ENCODE assay signal across 27 cellular contexts in genomic region chr14:104819361-104819771, GRCh38. TPM values are rescaled to one million over a fixed set of nuclear protein-coding genes. Genes with fewer than 3 reads are reported as not detected.
A peak's percentile ranks its signal among the peaks of the same experiment; 100 is the strongest.
DNase-seq lines count a peak whose midpoint lies in the region; ATAC-seq, FAIRE-seq and TF ChIP-seq lines count a peak whose summit lies in the region.
"Had no signal": no experiment of that assay in that cellular context is flagged by ENCODE, and none has a peak within 500 bp of the region (broad histone marks: within the 10 kb centered on the region; RNA-seq: fewer than 3 reads in every experiment).

No MANE protein-coding gene starts in this region.

- no peaks in the 10 kb centered on the region for H3K9me3 ChIP-seq in RWPE2 (ENCODE audit: severe bottlenecking)
- H3K9me3 ChIP-seq in HepG2 (ENCODE audit: low read length), result no peaks in the 10 kb centered on the region
- no peaks in the 10 kb centered on the region for H3K9me3 ChIP-seq in testis
- no peaks in the 10 kb centered on the region for H3K9me3 ChIP-seq in body of pancreas
- H3K9me3 ChIP-seq: right lobe of liver had no signal

- POLR2A ChIA-PET in activated CD8-positive, alpha-beta T cell treated with anti-CD3 and anti-CD28 coated beads, Interleukin-2, amount 10 ng/mL, durations not matched to agents 7 days and 5 days (lab: Charles Lee), result no interaction called here
- POLR2A ChIA-PET in activated CD8-positive, alpha-beta T cell treated with anti-CD3 and anti-CD28 coated beads for 36 hours (lab: Charles Lee), result no interaction called here
- POLR2A ChIA-PET in HepG2 (lab: Yijun Ruan, JAX), result interaction anchor here (1.1 to 1.2 kb wide), 2 partner anchors 19 to 51 kb away, joined by 3 to 4 read pairs; no protein-coding TSS in a partner anchor
- POLR2A ChIA-PET in naive thymus-derived CD8-positive, alpha-beta T cell (lab: Charles Lee), result no interaction called here

- H3K27ac ChIP-seq in RWPE2 (ENCODE audit: poor library complexity, severe bottlenecking) (no peak overlapping the region), HepG2 (ENCODE audit: extremely low read length, insufficient read depth, low read length) (no peak overlapping the region), testis (no peak overlapping the region), body of pancreas (no peak overlapping the region)
- H3K27ac ChIP-seq: epithelial cell of prostate, right lobe of liver had no signal

- peaks cover 6% of the 10 kb centered on the region for H3K79me2 ChIP-seq in HepG2 (ENCODE audit: insufficient read depth, low read length)

- TF ChIP-seq EP300 in HepG2 (IDR thresholded peaks at IDR 0.05; ENCODE audit: low read depth in 2 of 2, low read length in 2 of 2) (no peak), HepG2 (CRISPR knock-in tag; IDR thresholded peaks at IDR 0.05; ENCODE audit: borderline replicate concordance) (no peak)

- no peaks in the 10 kb centered on the region for H4K20me1 ChIP-seq in HepG2 (ENCODE audit: insufficient read depth, low read length)

- ATAC-seq in activated CD8-positive, alpha-beta T cell treated with anti-CD3 and anti-CD28 coated beads, Interleukin-2, amount 10 ng/mL, durations not matched to agents 7 days and 5 days, result no peak
- ATAC-seq in activated CD8-positive, alpha-beta T cell treated with anti-CD3 and anti-CD28 coated beads for 36 hours, result no peak
- ATAC-seq in RWPE2 (ENCODE audit: low read depth) (no peak), HepG2 (no peak), body of pancreas (no peak)
- no peak for ATAC-seq in naive thymus-derived CD8-positive, alpha-beta T cell
- ATAC-seq: left colon, right lobe of liver, T-cell had no signal

- H2AFZ ChIP-seq in HepG2 (ENCODE audit: low read length), result no peak overlapping the region

- no peaks in the 10 kb centered on the region for H3K36me3 ChIP-seq in RWPE2 (ENCODE audit: low read depth)
- H3K36me3 ChIP-seq in HepG2 (replicated peaks in 1 of 2; ENCODE audit: control insufficient read depth in 1 of 2, insufficient read depth in 2 of 2, low read length in 2 of 2), result no peaks in the 10 kb centered on the region; a peak in 1 of 5 replicates
- H3K36me3 ChIP-seq in testis (ENCODE audit: low read depth, missing control alignments), result no peaks in the 10 kb centered on the region
- H3K36me3 ChIP-seq in body of pancreas (replicated peaks in 1 of 2; ENCODE audit: insufficient read depth in 1 of 2, low read depth in 2 of 2), result no peaks in the 10 kb centered on the region
- H3K36me3 ChIP-seq: right lobe of liver had no signal

- peak; percentile 17 for DNase-seq in activated CD8-positive, alpha-beta T cell treated with anti-CD3 and anti-CD28 coated beads, Interleukin-2, amount 10 ng/mL, durations not matched to agents 7 days and 5 days
- no peak for DNase-seq in activated CD8-positive, alpha-beta T cell treated with anti-CD3 and anti-CD28 coated beads for 36 hours
- DNase-seq in RWPE2 (ENCODE audit: low spot score) (peak; percentile 64), HepG2 (ENCODE audit: low spot score) (no peak), testis (peak; percentile 12), body of pancreas (no peak)
- DNase-seq in naive thymus-derived CD8-positive, alpha-beta T cell, result no peak
- DNase-seq in activated naive CD4-positive, alpha-beta T cell (lab: John Stamatoyannopoulos, UW), result no peak
- DNase-seq: activated B cell treated with CpG ODN at 0.5 μM for 24 hours; activated naive CD4-positive, alpha-beta T cell treated with anti-CD3 and anti-CD28 coated beads for 36 hours; activated T-cell treated with anti-CD3 and anti-CD28 coated beads, Interleukin-2, amount 50 U/mL, for 48 hours; AML-193; CD4-positive, alpha-beta memory T cell; effector CD4-positive, alpha-beta T cell; hypothalamus; KG1; mesendoderm; NCI-H1105; NCI-H187; NCI-H510A treated with DMSO at 0.1 percent for 48 hours; stimulated activated CD4-positive, alpha-beta T cell treated with anti-CD3 and anti-CD28 coated beads, Interleukin-4, amount 100 ng/mL, for 4 hours; T-cell had no signal

- in situ Hi-C loops in HepG2 (cut with HindIII; ENCODE audit: extremely low pct_ligation_motif_present, low pct_unique_long_range_greater_than_20kb), result no loop called here

- H3K27ac Mint-ChIP-seq in activated CD8-positive, alpha-beta T cell treated with anti-CD3 and anti-CD28 coated beads, Interleukin-2, amount 10 ng/mL, durations not matched to agents 7 days and 5 days, result no peak overlapping the region
- no peak overlapping the region for H3K27ac Mint-ChIP-seq in activated CD8-positive, alpha-beta T cell treated with anti-CD3 and anti-CD28 coated beads for 36 hours
- H3K27ac Mint-ChIP-seq in naive thymus-derived CD8-positive, alpha-beta T cell, result no peak overlapping the region
- H3K27ac Mint-ChIP-seq: activated B cell treated with CpG ODN at 0.5 μM for 24 hours; activated naive CD4-positive, alpha-beta T cell treated with anti-CD3 and anti-CD28 coated beads for 36 hours; CD4-positive, alpha-beta memory T cell; T-cell; type B pancreatic cell had no signal

- H3K4me3 ChIP-seq in RWPE2 (ENCODE audit: severe bottlenecking), result no peak overlapping the region
- no peak overlapping the region for H3K4me3 ChIP-seq in HepG2 (replicated peaks in 1 of 3; ENCODE audit: insufficient read depth in 1 of 3, low read depth in 2 of 3, low read length in 3 of 3)
- H3K4me3 ChIP-seq in testis, result no peak overlapping the region
- H3K4me3 ChIP-seq in body of pancreas, result no peak overlapping the region
- H3K4me3 ChIP-seq: right lobe of liver had no signal

- H3K4me1 Mint-ChIP-seq in activated CD8-positive, alpha-beta T cell treated with anti-CD3 and anti-CD28 coated beads, Interleukin-2, amount 10 ng/mL, durations not matched to agents 7 days and 5 days (ENCODE audit: low read depth), result peaks cover 11% of the 10 kb centered on the region
- H3K4me1 Mint-ChIP-seq in activated CD8-positive, alpha-beta T cell treated with anti-CD3 and anti-CD28 coated beads for 36 hours (ENCODE audit: low read depth), result peaks cover 9% of the 10 kb centered on the region
- H3K4me1 Mint-ChIP-seq in naive thymus-derived CD8-positive, alpha-beta T cell, result peaks cover 7 to 17% (median 13%) of the 10 kb centered on the region in 4 donors

- H3K27me3 ChIP-seq in RWPE2 (ENCODE audit: insufficient read depth, poor library complexity, severe bottlenecking), result no peaks in the 10 kb centered on the region
- H3K27me3 ChIP-seq in HepG2 (ENCODE audit: control insufficient read depth in 1 of 2, insufficient read depth in 2 of 2, low read length in 2 of 2), result no peaks in the 10 kb centered on the region
- H3K27me3 ChIP-seq in testis, result no peaks in the 10 kb centered on the region
- no peaks in the 10 kb centered on the region for H3K27me3 ChIP-seq in body of pancreas
- H3K27me3 ChIP-seq: right lobe of liver had no signal

- intact Hi-C loops in activated CD8-positive, alpha-beta T cell treated with anti-CD3 and anti-CD28 coated beads for 36 hours (cut with micrococcal nuclease), result no loop called here
- intact Hi-C loops in HepG2 (cut with micrococcal nuclease; ENCODE audit: unreplicated experiment) (no loop called here), testis (cut with DNase I; ENCODE audit: low total_unique reads) (no loop called here), body of pancreas (cut with DNase I) (no loop called here)

- H3K36me3 Mint-ChIP-seq in activated CD8-positive, alpha-beta T cell treated with anti-CD3 and anti-CD28 coated beads, Interleukin-2, amount 10 ng/mL, durations not matched to agents 7 days and 5 days (ENCODE audit: low read depth), result no peaks in the 10 kb centered on the region
- peaks cover 7% of the 10 kb centered on the region for H3K36me3 Mint-ChIP-seq in activated CD8-positive, alpha-beta T cell treated with anti-CD3 and anti-CD28 coated beads for 36 hours (ENCODE audit: low read depth)
- H3K36me3 Mint-ChIP-seq in naive thymus-derived CD8-positive, alpha-beta T cell, result no peaks in the 10 kb centered on the region
- H3K36me3 Mint-ChIP-seq: CD4-positive, alpha-beta memory T cell; T-cell; type B pancreatic cell had no signal

- no peak for TF ChIP-seq RAD21 in HepG2 (CRISPR knock-in tag; IDR thresholded peaks at IDR 0.05)

- no peak overlapping the region for H3K9ac ChIP-seq in HepG2 (ENCODE audit: insufficient read depth, low read depth, low read length)

- H3K9me3 Mint-ChIP-seq in activated CD8-positive, alpha-beta T cell treated with anti-CD3 and anti-CD28 coated beads, Interleukin-2, amount 10 ng/mL, durations not matched to agents 7 days and 5 days (ENCODE audit: insufficient read depth), result no peaks in the 10 kb centered on the region
- peaks cover 1% of the 10 kb centered on the region for H3K9me3 Mint-ChIP-seq in activated CD8-positive, alpha-beta T cell treated with anti-CD3 and anti-CD28 coated beads for 36 hours
- H3K9me3 Mint-ChIP-seq in naive thymus-derived CD8-positive, alpha-beta T cell, result peaks cover 0 to 6% (median 0%) of the 10 kb centered on the region in 9 donors
- H3K9me3 Mint-ChIP-seq: activated B cell treated with CpG ODN at 0.5 μM for 24 hours, type B pancreatic cell had no signal

- peaks cover 4% of the 10 kb centered on the region for H3K27me3 Mint-ChIP-seq in activated CD8-positive, alpha-beta T cell treated with anti-CD3 and anti-CD28 coated beads, Interleukin-2, amount 10 ng/mL, durations not matched to agents 7 days and 5 days (ENCODE audit: low read depth)
- no peaks in the 10 kb centered on the region for H3K27me3 Mint-ChIP-seq in activated CD8-positive, alpha-beta T cell treated with anti-CD3 and anti-CD28 coated beads for 36 hours
- H3K27me3 Mint-ChIP-seq in naive thymus-derived CD8-positive, alpha-beta T cell, result peaks cover 0 to 2% (median 0%) of the 10 kb centered on the region in 5 donors
- H3K27me3 Mint-ChIP-seq: T-cell had no signal

- no peak for FAIRE-seq in HepG2 (lab: Jason Lieb, UNC)
- FAIRE-seq: A204.1 had no signal

- no peak for TF ChIP-seq CTCF in activated CD8-positive, alpha-beta T cell treated with anti-CD3 and anti-CD28 coated beads for 36 hours (IDR thresholded peaks at IDR 0.05)
- no peak for TF ChIP-seq CTCF in RWPE2 (IDR thresholded peaks at IDR 0.05; ENCODE audit: poor library complexity, severe bottlenecking)
- no peak for TF ChIP-seq CTCF in HepG2 (CRISPR knock-in tag; IDR thresholded peaks at IDR 0.05)
- TF ChIP-seq CTCF in testis (IDR thresholded peaks at IDR 0.05), result no peak
- TF ChIP-seq CTCF in body of pancreas (IDR thresholded peaks at IDR 0.05), result no peak

- no peak overlapping the region for H3K4me3 Mint-ChIP-seq in activated CD8-positive, alpha-beta T cell treated with anti-CD3 and anti-CD28 coated beads, Interleukin-2, amount 10 ng/mL, durations not matched to agents 7 days and 5 days
- no peak overlapping the region for H3K4me3 Mint-ChIP-seq in activated CD8-positive, alpha-beta T cell treated with anti-CD3 and anti-CD28 coated beads for 36 hours
- H3K4me3 Mint-ChIP-seq in naive thymus-derived CD8-positive, alpha-beta T cell, result no peak overlapping the region
- H3K4me3 Mint-ChIP-seq: activated B cell treated with CpG ODN at 0.5 μM for 24 hours; activated naive CD4-positive, alpha-beta T cell treated with anti-CD3 and anti-CD28 coated beads for 36 hours; CD4-positive, alpha-beta memory T cell; T-cell; type B pancreatic cell had no signal

- BruUV-seq in HepG2 (replicated peaks; lab: Mats Ljungman, UMichigan), result no TSS peak

- WGBS in HepG2 (ENCODE audit: low lambda C conversion rate), result 86% methylated on average over 5 of the region's 12 CpGs
- WGBS in testis, 2 donors, result 85 to 92% methylated on average over 6 to 12 of the region's 12 CpGs
- WGBS in body of pancreas, 2 donors, result 80 to 85% methylated on average over 5 to 9 of the region's 12 CpGs

- no peak overlapping the region for H3K4me2 ChIP-seq in HepG2 (ENCODE audit: low read depth, low read length)

- CTCF ChIA-PET in activated CD8-positive, alpha-beta T cell treated with anti-CD3 and anti-CD28 coated beads, Interleukin-2, amount 10 ng/mL, durations not matched to agents 7 days and 5 days (lab: Charles Lee), result no interaction called here
- CTCF ChIA-PET in activated CD8-positive, alpha-beta T cell treated with anti-CD3 and anti-CD28 coated beads for 36 hours (lab: Charles Lee), result interaction anchor here (1.1 to 2.0 kb wide), 3 partner anchors 25 to 670 kb away, joined by 3 to 5 read pairs (median 3); no protein-coding TSS in a partner anchor
- CTCF ChIA-PET in HepG2 (lab: Yijun Ruan, JAX; ENCODE audit: low intra/inter-chr PET ratio, low total read pairs), result no interaction called here

- H3K4me1 ChIP-seq in RWPE2 (ENCODE audit: insufficient read depth, poor library complexity, severe bottlenecking) (no peaks in the 10 kb centered on the region), HepG2 (ENCODE audit: insufficient read depth, low read length) (peaks cover 50% of the 10 kb centered on the region), testis (no peaks in the 10 kb centered on the region), body of pancreas (peaks cover 23% of the 10 kb centered on the region)

- TF ChIP-seq POLR2A in HepG2 (IDR thresholded peaks at IDR 0.05; ENCODE audit: insufficient read depth in 1 of 2, low read depth in 2 of 2, low read length in 2 of 2) (peak in 1 of 2 experiments; percentile 24; a peak in 1 of 4 replicates), testis (IDR thresholded peaks at IDR 0.05) (no peak), body of pancreas (IDR thresholded peaks at IDR 0.05) (no peak)

RNA-seq across cellular contexts. Expression of gene ZBTB42, which starts 18.5 kb away (rescaled TPM):
- total RNA-seq in activated CD8-positive, alpha-beta T cell treated with anti-CD3 and anti-CD28 coated beads, Interleukin-2, amount 10 ng/mL, durations not matched to agents 7 days and 5 days, result 1 to 10 TPM; 5.3 TPM
- total RNA-seq in activated CD8-positive, alpha-beta T cell treated with anti-CD3 and anti-CD28 coated beads for 36 hours, result 1 to 10 TPM; 1.3 TPM
- total RNA-seq in HepG2 (2016; rRNA removed; fragmentation: Illumina TruSeq; extraction: Trizol) (3.2 and 4.2 TPM in 2 replicates), testis (1 to 10 TPM; 6.1 to 8.4 TPM), body of pancreas (10 to 100 TPM; 10.6 to 21.8 TPM)
- total RNA-seq in HepG2 (2016; cell fraction: cytosol; rRNA removed; fragmentation: Illumina TruSeq; extraction: Trizol; ENCODE audit: low read depth), result 1.2 and 1.6 TPM in 2 replicates
- total RNA-seq in HepG2 (2016; cell fraction: insoluble cytoplasmic fraction; rRNA removed; fragmentation: Illumina TruSeq; extraction: Trizol), result 2.4 and 3.9 TPM in 2 replicates
- 4.3 and 4.4 TPM in 2 replicates for total RNA-seq in HepG2 (2016; cell fraction: membrane; rRNA removed; fragmentation: Illumina TruSeq; extraction: Trizol)
- 3.6 and 4.2 TPM in 2 replicates for total RNA-seq in HepG2 (2016; cell fraction: nucleus; rRNA removed; fragmentation: Illumina TruSeq; extraction: Trizol)
- polyA plus RNA-seq in HepG2 (2011; rRNA removed) (2.8 and 4.0 TPM in 2 replicates), testis (ENCODE audit: insufficient read depth, low read depth, low replicate concordance) (7.1 TPM)
- polyA plus RNA-seq in HepG2 (2011; cell fraction: cytosol; rRNA removed), result 3.7 and 4.3 TPM in 2 replicates
- polyA plus RNA-seq in HepG2 (2011; cell fraction: nucleus; rRNA removed), result 7.2 and 7.5 TPM in 2 replicates
- polyA plus RNA-seq in HepG2 (2012), result 3.6 and 4.3 TPM in 2 replicates
- 1.0 and 1.1 TPM in 2 replicates for polyA plus RNA-seq in HepG2 (2016; cell fraction: cytosol; fragmentation: Illumina TruSeq; extraction: Trizol; ENCODE audit: low read depth)
- 2.3 and 2.7 TPM in 2 replicates for polyA plus RNA-seq in HepG2 (2016; cell fraction: insoluble cytoplasmic fraction; fragmentation: Illumina TruSeq; extraction: Trizol; ENCODE audit: low read depth)
- polyA plus RNA-seq in HepG2 (2016; cell fraction: membrane; fragmentation: Illumina TruSeq; extraction: Trizol; ENCODE audit: low read depth), result 3.4 and 3.5 TPM in 2 replicates
- 2.8 and 3.1 TPM in 2 replicates for polyA plus RNA-seq in HepG2 (2016; cell fraction: nucleus; fragmentation: Illumina TruSeq; extraction: Trizol; ENCODE audit: insufficient read depth, low read depth)
- polyA minus RNA-seq in HepG2 (2011; rRNA and poly(A)+ RNA removed; ENCODE audit: low replicate concordance), result 6.6 and 17.0 TPM in 2 replicates
- 6.2 and 8.1 TPM in 2 replicates for polyA minus RNA-seq in HepG2 (2011; cell fraction: cytosol; rRNA and poly(A)+ RNA removed)
- 8.2 TPM in 2 replicates for polyA minus RNA-seq in HepG2 (2011; cell fraction: nucleus; rRNA and poly(A)+ RNA removed)
- 1 to 10 TPM; 8.6 to 9.6 TPM for total RNA-seq in naive thymus-derived CD8-positive, alpha-beta T cell
- 1 to 10 TPM; 1.0 to 1.8 (median 1.6) TPM for polyA plus RNA-seq in naive thymus-derived CD8-positive, alpha-beta T cell

RNA-seq across cellular contexts. Expression of gene AKT1, which starts 23.8 kb away (rescaled TPM):
- 100 to 1,000 TPM; 217 to 222 TPM for total RNA-seq in activated CD8-positive, alpha-beta T cell treated with anti-CD3 and anti-CD28 coated beads, Interleukin-2, amount 10 ng/mL, durations not matched to agents 7 days and 5 days
- total RNA-seq in activated CD8-positive, alpha-beta T cell treated with anti-CD3 and anti-CD28 coated beads for 36 hours, result 100 to 1,000 TPM; 116 to 121 TPM
- 85.7 and 96.2 TPM in 2 replicates for total RNA-seq in HepG2 (2016; rRNA removed; fragmentation: Illumina TruSeq; extraction: Trizol)
- total RNA-seq in HepG2 (2016; cell fraction: cytosol; rRNA removed; fragmentation: Illumina TruSeq; extraction: Trizol; ENCODE audit: low read depth), result 66.8 and 84.2 TPM in 2 replicates
- total RNA-seq in HepG2 (2016; cell fraction: insoluble cytoplasmic fraction; rRNA removed; fragmentation: Illumina TruSeq; extraction: Trizol), result 76.8 and 97.9 TPM in 2 replicates
- total RNA-seq in HepG2 (2016; cell fraction: membrane; rRNA removed; fragmentation: Illumina TruSeq; extraction: Trizol), result 171 and 190 TPM in 2 replicates
- 48.2 and 57.1 TPM in 2 replicates for total RNA-seq in HepG2 (2016; cell fraction: nucleus; rRNA removed; fragmentation: Illumina TruSeq; extraction: Trizol)
- 116 and 135 TPM in 2 replicates for polyA plus RNA-seq in HepG2 (2011; rRNA removed)
- 114 and 136 TPM in 2 replicates for polyA plus RNA-seq in HepG2 (2011; cell fraction: cytosol; rRNA removed)
- 362 and 435 TPM in 2 replicates for polyA plus RNA-seq in HepG2 (2011; cell fraction: nucleus; rRNA removed)
- 58.6 and 80.7 TPM in 2 replicates for polyA plus RNA-seq in HepG2 (2012)
- 81.6 and 107 TPM in 2 replicates for polyA plus RNA-seq in HepG2 (2016; cell fraction: cytosol; fragmentation: Illumina TruSeq; extraction: Trizol; ENCODE audit: low read depth)
- 105 and 119 TPM in 2 replicates for polyA plus RNA-seq in HepG2 (2016; cell fraction: insoluble cytoplasmic fraction; fragmentation: Illumina TruSeq; extraction: Trizol; ENCODE audit: low read depth)
- 182 and 194 TPM in 2 replicates for polyA plus RNA-seq in HepG2 (2016; cell fraction: membrane; fragmentation: Illumina TruSeq; extraction: Trizol; ENCODE audit: low read depth)
- polyA plus RNA-seq in HepG2 (2016; cell fraction: nucleus; fragmentation: Illumina TruSeq; extraction: Trizol; ENCODE audit: insufficient read depth, low read depth), result 146 and 159 TPM in 2 replicates
- 159 and 183 TPM in 2 replicates for polyA minus RNA-seq in HepG2 (2011; rRNA and poly(A)+ RNA removed; ENCODE audit: low replicate concordance)
- polyA minus RNA-seq in HepG2 (2011; cell fraction: cytosol; rRNA and poly(A)+ RNA removed), result 76.1 and 78.3 TPM in 2 replicates
- polyA minus RNA-seq in HepG2 (2011; cell fraction: nucleus; rRNA and poly(A)+ RNA removed), result 46.7 and 48.0 TPM in 2 replicates
- 100 to 1,000 TPM; 106 to 125 TPM for total RNA-seq in testis
- 68.2 TPM for polyA plus RNA-seq in testis (ENCODE audit: insufficient read depth, low read depth, low replicate concordance)
- total RNA-seq in naive thymus-derived CD8-positive, alpha-beta T cell, result 10 to 100 TPM; 88.9 to 95.7 TPM
- polyA plus RNA-seq in naive thymus-derived CD8-positive, alpha-beta T cell, result 10 to 100 TPM in 2 of 3 donors, 1 to 10 TPM in 1; 8.9 to 33.4 (median 23.1) TPM
- total RNA-seq in body of pancreas, result 100 to 1,000 TPM in 1 of 2 donors, 10 to 100 TPM in 1; 74.2 to 151 TPM

RNA-seq across cellular contexts. Expression of gene CEP170B, which starts 45.7 kb away (rescaled TPM):
- 1 to 10 TPM; 2.5 to 2.7 TPM for total RNA-seq in activated CD8-positive, alpha-beta T cell treated with anti-CD3 and anti-CD28 coated beads, Interleukin-2, amount 10 ng/mL, durations not matched to agents 7 days and 5 days
- 1 to 10 TPM; 2.2 to 2.3 TPM for total RNA-seq in activated CD8-positive, alpha-beta T cell treated with anti-CD3 and anti-CD28 coated beads for 36 hours
- total RNA-seq in HepG2 (2016; rRNA removed; fragmentation: Illumina TruSeq; extraction: Trizol), result 4.4 and 8.8 TPM in 2 replicates
- total RNA-seq in HepG2 (2016; cell fraction: cytosol; rRNA removed; fragmentation: Illumina TruSeq; extraction: Trizol; ENCODE audit: low read depth), result 1.9 and 3.8 TPM in 2 replicates
- 3.5 and 8.9 TPM in 2 replicates for total RNA-seq in HepG2 (2016; cell fraction: insoluble cytoplasmic fraction; rRNA removed; fragmentation: Illumina TruSeq; extraction: Trizol)
- total RNA-seq in HepG2 (2016; cell fraction: membrane; rRNA removed; fragmentation: Illumina TruSeq; extraction: Trizol), result 2.8 and 3.2 TPM in 2 replicates
- total RNA-seq in HepG2 (2016; cell fraction: nucleus; rRNA removed; fragmentation: Illumina TruSeq; extraction: Trizol), result 7.2 and 8.8 TPM in 2 replicates
- polyA plus RNA-seq in HepG2 (2011; rRNA removed), result 4.3 and 6.2 TPM in 2 replicates
- polyA plus RNA-seq in HepG2 (2011; cell fraction: cytosol; rRNA removed), result 3.5 and 4.9 TPM in 2 replicates
- polyA plus RNA-seq in HepG2 (2011; cell fraction: nucleus; rRNA removed), result 25.2 and 37.7 TPM in 2 replicates
- 7.4 and 10.5 TPM in 2 replicates for polyA plus RNA-seq in HepG2 (2012)
- 0.50 and 0.58 TPM in 2 replicates for polyA plus RNA-seq in HepG2 (2016; cell fraction: cytosol; fragmentation: Illumina TruSeq; extraction: Trizol; ENCODE audit: low read depth)
- 4.9 and 7.1 TPM in 2 replicates for polyA plus RNA-seq in HepG2 (2016; cell fraction: insoluble cytoplasmic fraction; fragmentation: Illumina TruSeq; extraction: Trizol; ENCODE audit: low read depth)
- 1.8 and 2.2 TPM in 2 replicates for polyA plus RNA-seq in HepG2 (2016; cell fraction: membrane; fragmentation: Illumina TruSeq; extraction: Trizol; ENCODE audit: low read depth)
- 43.8 and 50.2 TPM in 2 replicates for polyA plus RNA-seq in HepG2 (2016; cell fraction: nucleus; fragmentation: Illumina TruSeq; extraction: Trizol; ENCODE audit: insufficient read depth, low read depth)
- polyA minus RNA-seq in HepG2 (2011; rRNA and poly(A)+ RNA removed; ENCODE audit: low replicate concordance), result 6.4 and 7.9 TPM in 2 replicates
- 4.6 and 7.0 TPM in 2 replicates for polyA minus RNA-seq in HepG2 (2011; cell fraction: cytosol; rRNA and poly(A)+ RNA removed)
- polyA minus RNA-seq in HepG2 (2011; cell fraction: nucleus; rRNA and poly(A)+ RNA removed), result 4.1 and 5.7 TPM in 2 replicates
- total RNA-seq in testis, result 10 to 100 TPM; 73.9 to 79.7 TPM
- polyA plus RNA-seq in testis (ENCODE audit: insufficient read depth, low read depth, low replicate concordance), result 33.9 TPM
- 1 to 10 TPM; 4.6 to 4.8 TPM for total RNA-seq in naive thymus-derived CD8-positive, alpha-beta T cell
- under 1 TPM in 2 of 3 donors, not detected in 1; 0.03 to 0.05 TPM for polyA plus RNA-seq in naive thymus-derived CD8-positive, alpha-beta T cell
- total RNA-seq in body of pancreas, result 10 to 100 TPM; 23.6 to 41.9 TPM

Comparison
In these comparisons a context has a peak if more than half of its experiments do, and no peak if none do; other contexts are left out.
1. DNase-seq: peak in activated CD8-positive, alpha-beta T cell treated with anti-CD3 and anti-CD28 coated beads, Interleukin-2, amount 10 ng/mL, durations not matched to agents 7 days and 5 days (single experiment), RWPE2 (single experiment) and testis (single experiment); none in activated CD8-positive, alpha-beta T cell treated with anti-CD3 and anti-CD28 coated beads for 36 hours (single experiment), HepG2 (single experiment), naive thymus-derived CD8-positive, alpha-beta T cell (0 of 10), activated naive CD4-positive, alpha-beta T cell (0 of 4) and body of pancreas (0 of 4).